11 cellular contexts compared by ENCODE assay signal in the genomic region with DNA sequence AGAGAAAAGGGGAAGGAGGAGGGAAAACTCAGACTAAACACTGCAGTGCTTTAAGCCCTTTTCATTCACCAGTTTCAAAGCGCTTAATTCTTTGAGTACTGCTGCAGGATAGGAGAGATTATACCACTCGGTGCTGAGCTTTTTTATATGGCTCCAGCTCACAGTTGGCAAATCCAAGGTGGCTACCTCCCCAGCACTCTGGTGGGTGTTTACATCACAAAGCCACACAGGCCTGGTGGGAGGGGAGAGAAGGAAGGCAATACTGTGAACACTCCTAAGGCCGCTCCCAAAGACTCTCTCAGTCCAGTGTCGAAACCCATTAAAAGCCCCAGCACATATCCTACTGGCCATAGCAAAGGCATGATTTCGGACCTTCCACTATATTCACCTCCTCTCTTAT.
DNase-seq lines count a peak whose midpoint lies in the region; ATAC-seq and TF ChIP-seq lines count a peak whose summit lies in the region.
"Had no signal": no experiment of that assay in that cellular context is flagged by ENCODE, and none has a peak within 500 bp of the region (broad histone marks: within the 10 kb centered on the region; RNA-seq: fewer than 3 reads in every experiment).

No MANE protein-coding gene starts in this region.

- CTCF ChIA-PET in WTC11 (lab: Charles Lee): interaction anchor here (0.6 to 2.4 kb wide), 26 partner anchors 9 to 430 kb away, joined by 3 to 17 read pairs (median 3); no protein-coding TSS in a partner anchor

- H3K36me3 Mint-ChIP-seq in WTC11 (no peaks in the 10 kb centered on the region), memory B cell (peaks cover 35% of the 10 kb centered on the region), immature natural killer cell (no peaks in the 10 kb centered on the region)
- H3K36me3 Mint-ChIP-seq: CD4-positive, CD25-positive, alpha-beta regulatory T cell had no signal

- H3K27ac Mint-ChIP-seq in WTC11 (peak overlapping the region; percentile 86), memory B cell (peak overlapping the region; percentile 51), immature natural killer cell (no peak overlapping the region)
- H3K27ac Mint-ChIP-seq: B cell; CD4-positive, CD25-positive, alpha-beta regulatory T cell had no signal

- DNase-seq in WTC11 (ENCODE audit: low spot score): peak; percentile 58
- peak; percentile 28 for DNase-seq in hepatocyte (ENCODE audit: low spot score)
- DNase-seq in memory B cell (ENCODE audit: low spot score in 2 of 2): no peak
- no peak for DNase-seq in Right ventricle myocardium superior
- no peak for DNase-seq in immature natural killer cell
- DNase-seq in activated naive CD4-positive, alpha-beta T cell (lab: John Stamatoyannopoulos, UW): no peak
- DNase-seq: NCI-H1930, PC-9 had no signal

- intact Hi-C loops in Right ventricle myocardium superior (cut with DNase I): no loop called here

- H3K27ac ChIP-seq in hepatocyte: peak overlapping the region; percentile 46
- H3K27ac ChIP-seq: PC-9 had no signal

- peak; percentile 99 for ATAC-seq in WTC11
- ATAC-seq in memory B cell (ENCODE audit: low read depth): no peak
- ATAC-seq in HG02678 (IDR thresholded peaks at IDR 0.05; ENCODE audit: unreplicated experiment): no peak
- no peak for ATAC-seq in Right ventricle myocardium superior (ENCODE audit: poor library complexity)

- H3K4me3 Mint-ChIP-seq in WTC11 (peak overlapping the region; percentile 32), memory B cell (no peak overlapping the region), immature natural killer cell (no peak overlapping the region)
- H3K4me3 Mint-ChIP-seq: B cell; CD4-positive, CD25-positive, alpha-beta regulatory T cell had no signal

- H3K4me2 ChIP-seq in hepatocyte: peak overlapping the region; percentile 34
- H3K4me2 ChIP-seq: PC-9 had no signal

- TF ChIP-seq CTCF in WTC11 (IDR thresholded peaks at IDR 0.05): no peak
- no peak for TF ChIP-seq CTCF in hepatocyte (IDR thresholded peaks at IDR 0.05; ENCODE audit: poor library complexity)

- POLR2A ChIA-PET in WTC11 (lab: Charles Lee): no interaction called here

- H3K79me2 ChIP-seq in hepatocyte: no peaks in the 10 kb centered on the region

- 58% methylated on average over 5 of the region's 5 CpGs for WGBS in hepatocyte (ENCODE audit: low lambda C conversion rate, missing lambda C conversion rate)

- H3K4me3 ChIP-seq in hepatocyte: no peak overlapping the region
- H3K4me3 ChIP-seq: PC-9 had no signal

- H3K27me3 Mint-ChIP-seq in WTC11 (ENCODE audit: low read depth) (no peaks in the 10 kb centered on the region), memory B cell (no peaks in the 10 kb centered on the region), immature natural killer cell (ENCODE audit: low read depth in 3 of 3) (peaks cover 2 to 6% (median 4%) of the 10 kb centered on the region in 3 donors)
- H3K27me3 Mint-ChIP-seq: B cell had no signal

- H3K27me3 ChIP-seq in hepatocyte: no peaks in the 10 kb centered on the region

- H3K9me3 Mint-ChIP-seq in WTC11: no peaks in the 10 kb centered on the region
- no peaks in the 10 kb centered on the region for H3K9me3 Mint-ChIP-seq in memory B cell
- peaks cover 0 to 2% (median 0%) of the 10 kb centered on the region in 6 donors for H3K9me3 Mint-ChIP-seq in immature natural killer cell

- no peak overlapping the region for H2AFZ ChIP-seq in hepatocyte
- H2AFZ ChIP-seq: PC-9 had no signal

- H3K4me1 Mint-ChIP-seq in WTC11 (peaks cover 30% of the 10 kb centered on the region), memory B cell (peaks cover 21% of the 10 kb centered on the region), immature natural killer cell (no peaks in the 10 kb centered on the region)
- H3K4me1 Mint-ChIP-seq: CD4-positive, CD25-positive, alpha-beta regulatory T cell had no signal

- H3K4me1 ChIP-seq in hepatocyte (ENCODE audit: insufficient read depth): peaks cover 8% of the 10 kb centered on the region

- H3K9me2 ChIP-seq in hepatocyte (replicated peaks; ENCODE audit: insufficient read depth): no peaks in the 10 kb centered on the region

- no peaks in the 10 kb centered on the region for H4K20me1 ChIP-seq in hepatocyte (ENCODE audit: insufficient read depth, poor library complexity, severe bottlenecking)

- no peaks in the 10 kb centered on the region for H3K9me3 ChIP-seq in hepatocyte (ENCODE audit: low read depth)

- no peaks in the 10 kb centered on the region for H3K36me3 ChIP-seq in hepatocyte (replicated peaks; ENCODE audit: insufficient read depth, low read depth)

TF ChIP-seq in WTC11, 78 proteins besides CTCF, POLR2A, EP300 and RAD21:
- TF ChIP-seq ETV6 (CRISPR knock-in tag; IDR thresholded peaks at IDR 0.05) (peak; percentile 46; the same call in 1 of the 2 replicates), SP1 (CRISPR knock-in tag; conservative IDR thresholded peaks at IDR 0.05) (0 out of 2 replicates have a peak, but pooled peaks have one; percentile 34), FOXK1 (CRISPR knock-in tag; IDR thresholded peaks at IDR 0.05) (0 out of 2 replicates have a peak, but pooled peaks have one; percentile 68), ZNF138 (CRISPR knock-in tag; conservative IDR thresholded peaks at IDR 0.05) (no peak)

Comparison
In these comparisons a context has a peak if more than half of its experiments do, and no peak if none do; other contexts are left out.
1. DNase-seq: peak in WTC11 (single experiment) and hepatocyte (single experiment); none in memory B cell (0 of 2), Right ventricle myocardium superior (single experiment), immature natural killer cell (0 of 3) and activated naive CD4-positive, alpha-beta T cell (0 of 4).
2. H3K27ac Mint-ChIP-seq: peak in WTC11 (single experiment) and memory B cell (single experiment); none in immature natural killer cell (0 of 6).